In the genomic region with DNA sequence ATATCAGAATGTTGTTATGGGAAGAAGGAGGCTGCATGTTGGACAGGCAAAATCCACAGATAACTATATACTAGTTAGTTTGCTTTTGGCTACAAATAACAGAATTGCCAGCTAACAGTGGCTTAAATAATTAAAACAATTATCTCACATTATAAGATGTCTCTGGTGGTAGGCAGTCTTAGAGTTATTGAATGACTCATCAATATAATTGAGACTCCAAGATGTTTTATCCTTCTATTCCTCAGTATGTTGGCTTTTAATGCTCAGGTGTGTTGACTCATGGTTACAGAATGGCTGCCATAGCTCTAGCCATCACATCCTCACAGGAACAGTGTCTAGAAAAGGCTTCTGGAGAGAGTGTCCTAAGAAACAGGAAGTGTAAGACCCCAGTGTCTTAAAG, we compare ENCODE assay signal across 24 cellular contexts. TPM values are rescaled to one million over a fixed set of nuclear protein-coding genes. Genes with fewer than 3 reads are reported as not detected.
A peak's percentile ranks its signal among the peaks of the same experiment; 100 is the strongest.
DNase-seq lines count a peak whose midpoint lies in the region; ATAC-seq, FAIRE-seq and TF ChIP-seq lines count a peak whose summit lies in the region.
"Had no signal": no experiment of that assay in that cellular context is flagged by ENCODE, and none has a peak within 500 bp of the region (broad histone marks: within the 10 kb centered on the region; RNA-seq: fewer than 3 reads in every experiment).

No MANE protein-coding gene starts in this region.

- CTCF ChIA-PET in HepG2 (lab: Yijun Ruan, JAX; ENCODE audit: low intra/inter-chr PET ratio, low total read pairs), result no interaction called here

- H4K20me1 ChIP-seq in HepG2 (ENCODE audit: insufficient read depth, low read length), result no peaks in the 10 kb centered on the region

- H3K9me3 ChIP-seq in HepG2 (ENCODE audit: low read length), result no peaks in the 10 kb centered on the region
- no peaks in the 10 kb centered on the region for H3K9me3 ChIP-seq in right lobe of liver
- no peaks in the 10 kb centered on the region for H3K9me3 ChIP-seq in Peyer's patch
- H3K9me3 ChIP-seq in colonic mucosa, result no peaks in the 10 kb centered on the region
- H3K9me3 ChIP-seq in transverse colon, result no peaks in the 10 kb centered on the region
- H3K9me3 ChIP-seq in ascending aorta, result no peaks in the 10 kb centered on the region

- POLR2A ChIA-PET in HepG2 (lab: Yijun Ruan, JAX), result no interaction called here

- H3K36me3 ChIP-seq in HepG2 (replicated peaks in 1 of 2; ENCODE audit: control insufficient read depth in 1 of 2, insufficient read depth in 2 of 2, low read length in 2 of 2), result no peaks in the 10 kb centered on the region
- no peaks in the 10 kb centered on the region for H3K36me3 ChIP-seq in right lobe of liver
- no peaks in the 10 kb centered on the region for H3K36me3 ChIP-seq in Peyer's patch
- no peaks in the 10 kb centered on the region for H3K36me3 ChIP-seq in colonic mucosa
- no peaks in the 10 kb centered on the region for H3K36me3 ChIP-seq in transverse colon
- H3K36me3 ChIP-seq in ascending aorta, result no peaks in the 10 kb centered on the region

- intact Hi-C loops in HepG2 (cut with micrococcal nuclease; ENCODE audit: unreplicated experiment), result no loop called here
- intact Hi-C loops in right lobe of liver (cut with DNase I), result no loop called here
- intact Hi-C loops in colonic mucosa (cut with DNase I), result no loop called here
- intact Hi-C loops in transverse colon (cut with DNase I; ENCODE audit: low total_unique reads), result no loop called here
- intact Hi-C loops in ascending aorta (cut with DNase I), result no loop called here

- no peak overlapping the region for H3K4me3 ChIP-seq in HepG2 (replicated peaks in 1 of 3; ENCODE audit: insufficient read depth in 1 of 3, low read depth in 2 of 3, low read length in 3 of 3)
- no peak overlapping the region for H3K4me3 ChIP-seq in right lobe of liver
- no peak overlapping the region for H3K4me3 ChIP-seq in Peyer's patch
- H3K4me3 ChIP-seq in colonic mucosa, result no peak overlapping the region
- H3K4me3 ChIP-seq in transverse colon, result no peak overlapping the region
- H3K4me3 ChIP-seq in ascending aorta, result no peak overlapping the region

- TF ChIP-seq RAD21 in HepG2 (CRISPR knock-in tag; IDR thresholded peaks at IDR 0.05), result no peak

- no peak overlapping the region for H3K9ac ChIP-seq in HepG2 (ENCODE audit: insufficient read depth, low read depth, low read length)
- no peak overlapping the region for H3K9ac ChIP-seq in colonic mucosa (ENCODE audit: low read depth in 2 of 2, low read length in 2 of 2)

- no TSS peak for BruUV-seq in HepG2 (replicated peaks; lab: Mats Ljungman, UMichigan)

- no peak for FAIRE-seq in HepG2 (lab: Jason Lieb, UNC)
- FAIRE-seq: GM12892, H54 had no signal

- H3K4me2 ChIP-seq in HepG2 (ENCODE audit: low read depth, low read length), result no peak overlapping the region

- H3K4me1 ChIP-seq in HepG2 (ENCODE audit: insufficient read depth, low read length) (no peaks in the 10 kb centered on the region), right lobe of liver (no peaks in the 10 kb centered on the region), Peyer's patch (no peaks in the 10 kb centered on the region), colonic mucosa (no peaks in the 10 kb centered on the region), transverse colon (peaks cover 0 to 33% (median 2%) of the 10 kb centered on the region in 4 donors), ascending aorta (no peaks in the 10 kb centered on the region)

- TF ChIP-seq CTCF in HepG2 (CRISPR knock-in tag; IDR thresholded peaks at IDR 0.05) (no peak), right lobe of liver (IDR thresholded peaks at IDR 0.05) (no peak), Peyer's patch (IDR thresholded peaks at IDR 0.05) (no peak), colonic mucosa (IDR thresholded peaks at IDR 0.05) (no peak), transverse colon (IDR thresholded peaks at IDR 0.05) (no peak), ascending aorta (IDR thresholded peaks at IDR 0.05) (no peak)

- in situ Hi-C loops in HepG2 (cut with HindIII; ENCODE audit: extremely low pct_ligation_motif_present, low pct_unique_long_range_greater_than_20kb), result no loop called here
- in situ Hi-C loops in transverse colon (cut with MboI; ENCODE audit: low pct_ligation_motif_present in 1 of 4, low pct_unique_long_range_greater_than_20kb in 1 of 4, low sequenced_read_pairs in 3 of 4), result no loop called here

- H3K27ac ChIP-seq in HepG2 (ENCODE audit: extremely low read length, insufficient read depth, low read length) (no peak overlapping the region), right lobe of liver (no peak overlapping the region), Peyer's patch (peak overlapping the region in 3 of 4 donors; percentile 49 to 85 (median 79)), colonic mucosa (peak overlapping the region; percentile 76), transverse colon (peak overlapping the region; percentile 71 to 85 (median 82)), ascending aorta (no peak overlapping the region)

- TF ChIP-seq EP300 in HepG2 (IDR thresholded peaks at IDR 0.05; ENCODE audit: low read depth in 2 of 2, low read length in 2 of 2), result no peak
- no peak for TF ChIP-seq EP300 in HepG2 (CRISPR knock-in tag; IDR thresholded peaks at IDR 0.05; ENCODE audit: borderline replicate concordance)
- TF ChIP-seq EP300 in transverse colon (IDR thresholded peaks at IDR 0.05; ENCODE audit: low read depth), result no peak

- ATAC-seq in HepG2 (no peak), right lobe of liver (no peak), HG02763 (IDR thresholded peaks at IDR 0.05; ENCODE audit: unreplicated experiment) (no peak)

- H2AFZ ChIP-seq in HepG2 (ENCODE audit: low read length), result no peak overlapping the region

- DNase-seq in HepG2 (ENCODE audit: low spot score) (no peak), right lobe of liver (no peak), Peyer's patch (no peak), colonic mucosa (no peak), transverse colon (no peak), ascending aorta (ENCODE audit: low spot score in 2 of 2) (no peak), dedifferentiated amniotic fluid mesenchymal stem cell (ENCODE audit: extremely low spot score) (no peak)
- DNase-seq: 8988T; C1 segment of cervical spinal cord; Calu3; CD4-positive, alpha-beta memory T cell; COR-L47; DMS53; DMS79 treated with DMSO at 0.1 percent for 48 hours; GF-D8; GOT3; HCEC 1CT had no signal

- H3K27me3 ChIP-seq in HepG2 (ENCODE audit: control insufficient read depth in 1 of 2, insufficient read depth in 2 of 2, low read length in 2 of 2) (no peaks in the 10 kb centered on the region), right lobe of liver (no peaks in the 10 kb centered on the region), Peyer's patch (no peaks in the 10 kb centered on the region), colonic mucosa (no peaks in the 10 kb centered on the region), transverse colon (no peaks in the 10 kb centered on the region), ascending aorta (no peaks in the 10 kb centered on the region)

- TF ChIP-seq POLR2A in HepG2 (IDR thresholded peaks at IDR 0.05; ENCODE audit: insufficient read depth in 1 of 2, low read depth in 2 of 2, low read length in 2 of 2) (no peak), right lobe of liver (IDR thresholded peaks at IDR 0.05) (no peak), Peyer's patch (IDR thresholded peaks at IDR 0.05) (no peak), transverse colon (IDR thresholded peaks at IDR 0.05) (no peak)

- H3K79me2 ChIP-seq in HepG2 (ENCODE audit: insufficient read depth, low read length), result no peaks in the 10 kb centered on the region

RNA-seq across cellular contexts. Expression of a gene that starts 11.1 kb away (rescaled TPM):
- not detected in 2 replicates for total RNA-seq in HepG2 (2016; rRNA removed; fragmentation: Illumina TruSeq; extraction: Trizol)
- not detected in 2 replicates for total RNA-seq in HepG2 (2016; cell fraction: cytosol; rRNA removed; fragmentation: Illumina TruSeq; extraction: Trizol; ENCODE audit: low read depth)
- total RNA-seq in HepG2 (2016; cell fraction: insoluble cytoplasmic fraction; rRNA removed; fragmentation: Illumina TruSeq; extraction: Trizol), result not detected in 2 replicates
- total RNA-seq in HepG2 (2016; cell fraction: membrane; rRNA removed; fragmentation: Illumina TruSeq; extraction: Trizol), result 0.07 and 0.09 TPM in 2 replicates
- total RNA-seq in HepG2 (2016; cell fraction: nucleus; rRNA removed; fragmentation: Illumina TruSeq; extraction: Trizol), result not detected in 2 replicates
- polyA plus RNA-seq in HepG2 (2011; rRNA removed), result 0.03 TPM in 1 of 2 replicates, not detected in the other
- polyA plus RNA-seq in HepG2 (2011; cell fraction: cytosol; rRNA removed), result not detected in 2 replicates
- polyA plus RNA-seq in HepG2 (2011; cell fraction: nucleus; rRNA removed), result not detected in 2 replicates
- polyA plus RNA-seq in HepG2 (2012), result 0.36 and 0.39 TPM in 2 replicates
- not detected in 2 replicates for polyA plus RNA-seq in HepG2 (2016; cell fraction: cytosol; fragmentation: Illumina TruSeq; extraction: Trizol; ENCODE audit: low read depth)
- 0.10 and 0.15 TPM in 2 replicates for polyA plus RNA-seq in HepG2 (2016; cell fraction: insoluble cytoplasmic fraction; fragmentation: Illumina TruSeq; extraction: Trizol; ENCODE audit: low read depth)
- not detected in 2 replicates for polyA plus RNA-seq in HepG2 (2016; cell fraction: membrane; fragmentation: Illumina TruSeq; extraction: Trizol; ENCODE audit: low read depth)
- 0.19 TPM in 1 of 2 replicates, not detected in the other for polyA plus RNA-seq in HepG2 (2016; cell fraction: nucleus; fragmentation: Illumina TruSeq; extraction: Trizol; ENCODE audit: insufficient read depth, low read depth)
- polyA minus RNA-seq in HepG2 (2011; rRNA and poly(A)+ RNA removed; ENCODE audit: low replicate concordance), result not detected in 2 replicates
- polyA minus RNA-seq in HepG2 (2011; cell fraction: cytosol; rRNA and poly(A)+ RNA removed), result not detected in 2 replicates
- not detected in 2 replicates for polyA minus RNA-seq in HepG2 (2011; cell fraction: nucleus; rRNA and poly(A)+ RNA removed)
- total RNA-seq in right lobe of liver, result not detected
- total RNA-seq in Peyer's patch, result 100 to 1,000 TPM in 3 of 4 donors, 10 to 100 TPM in 1; 85.0 to 257 (median 166) TPM
- 100 to 1,000 TPM in 1 of 2 donors, 10 to 100 TPM in 1; 36.0 to 261 TPM for total RNA-seq in colonic mucosa
- 100 to 1,000 TPM in 2 of 4 donors, 10 to 100 TPM in 2; 90.9 to 264 (median 122) TPM for total RNA-seq in transverse colon
- total RNA-seq in ascending aorta, result not detected
- total RNA-seq: Calu3; CD4-positive, alpha-beta memory T cell; Daoy; G401 had no signal
- polyA plus RNA-seq: BJ; CD4-positive, alpha-beta memory T cell had no signal

RNA-seq across cellular contexts. Expression of a gene that starts 52.9 kb away (rescaled TPM):
- total RNA-seq in HepG2 (2016; rRNA removed; fragmentation: Illumina TruSeq; extraction: Trizol) (0.42 and 2.2 TPM in 2 replicates), right lobe of liver (not detected), Peyer's patch (100 to 1,000 TPM in 2 of 4 donors, 10 to 100 TPM in 2; 70.1 to 149 (median 92.3) TPM), colonic mucosa (100 to 1,000 TPM; 121 to 191 TPM), transverse colon (100 to 1,000 TPM; 114 to 408 (median 168) TPM), ascending aorta (not detected)
- 1.6 and 2.4 TPM in 2 replicates for total RNA-seq in HepG2 (2016; cell fraction: cytosol; rRNA removed; fragmentation: Illumina TruSeq; extraction: Trizol; ENCODE audit: low read depth)
- 0.76 and 2.3 TPM in 2 replicates for total RNA-seq in HepG2 (2016; cell fraction: insoluble cytoplasmic fraction; rRNA removed; fragmentation: Illumina TruSeq; extraction: Trizol)
- total RNA-seq in HepG2 (2016; cell fraction: membrane; rRNA removed; fragmentation: Illumina TruSeq; extraction: Trizol), result 0.93 and 1.2 TPM in 2 replicates
- total RNA-seq in HepG2 (2016; cell fraction: nucleus; rRNA removed; fragmentation: Illumina TruSeq; extraction: Trizol), result 3.3 and 6.0 TPM in 2 replicates
- 3.5 and 6.3 TPM in 2 replicates for polyA plus RNA-seq in HepG2 (2011; rRNA removed)
- 1.3 and 2.1 TPM in 2 replicates for polyA plus RNA-seq in HepG2 (2011; cell fraction: cytosol; rRNA removed)
- polyA plus RNA-seq in HepG2 (2011; cell fraction: nucleus; rRNA removed), result 30.6 and 30.9 TPM in 2 replicates
- 2.1 and 2.2 TPM in 2 replicates for polyA plus RNA-seq in HepG2 (2012)
- polyA plus RNA-seq in HepG2 (2016; cell fraction: cytosol; fragmentation: Illumina TruSeq; extraction: Trizol; ENCODE audit: low read depth), result 0.42 and 0.55 TPM in 2 replicates
- polyA plus RNA-seq in HepG2 (2016; cell fraction: insoluble cytoplasmic fraction; fragmentation: Illumina TruSeq; extraction: Trizol; ENCODE audit: low read depth), result 0.54 and 1.3 TPM in 2 replicates
- 0.70 and 1.0 TPM in 2 replicates for polyA plus RNA-seq in HepG2 (2016; cell fraction: membrane; fragmentation: Illumina TruSeq; extraction: Trizol; ENCODE audit: low read depth)
- polyA plus RNA-seq in HepG2 (2016; cell fraction: nucleus; fragmentation: Illumina TruSeq; extraction: Trizol; ENCODE audit: insufficient read depth, low read depth), result 8.8 and 10.0 TPM in 2 replicates
- polyA minus RNA-seq in HepG2 (2011; rRNA and poly(A)+ RNA removed; ENCODE audit: low replicate concordance), result 8.4 TPM in 1 of 2 replicates, not detected in the other
- not detected in 2 replicates for polyA minus RNA-seq in HepG2 (2011; cell fraction: cytosol; rRNA and poly(A)+ RNA removed)
- 6.6 and 7.6 TPM in 2 replicates for polyA minus RNA-seq in HepG2 (2011; cell fraction: nucleus; rRNA and poly(A)+ RNA removed)
- total RNA-seq: A673; CD4-positive, alpha-beta memory T cell had no signal
- polyA plus RNA-seq: CD4-positive, alpha-beta memory T cell had no signal

Comparison
In these comparisons a context has a peak if more than half of its experiments do, and no peak if none do; other contexts are left out.
1. H3K27ac ChIP-seq: peak in Peyer's patch (3 of 4), colonic mucosa (single experiment) and transverse colon (4 of 4); none in HepG2 (single experiment), right lobe of liver (0 of 3) and ascending aorta (0 of 2).
2. RNA of a gene that starts 11.1 kb away (total RNA-seq): 36.0 to 261 TPM in colonic mucosa, 85.0 to 257 TPM in Peyer's patch and 90.9 to 264 TPM in transverse colon; 0.07 to 0.09 TPM in HepG2, not detected in right lobe of liver and not detected in ascending aorta (single experiment); every median in the first group is over 10 times any median in the second.
3. RNA of a gene that starts 52.9 kb away (total RNA-seq): 114 to 408 TPM in transverse colon, 121 to 191 TPM in colonic mucosa and 70.1 to 149 TPM in Peyer's patch; 0.42 to 6.0 TPM in HepG2, not detected in right lobe of liver and not detected in ascending aorta (single experiment); every median in the first group is over 10 times any median in the second.